Comparison of ENCODE assay signal across 2 cellular contexts in genomic region chr21:30354308-30355005, GRCh38.
A peak's percentile ranks its signal among the peaks of the same experiment; 100 is the strongest.
TF ChIP-seq lines count a peak whose summit lies in the region.

No MANE protein-coding gene starts in this region.

TF ChIP-seq in HEK293, 187 proteins besides CTCF, POLR2A, EP300 and RAD21:
- TF ChIP-seq ZNF366 (tag by site-specific recombination; conservative IDR thresholded peaks at IDR 0.05) (peak; percentile 65), PRDM1 (tag by site-specific recombination; IDR thresholded peaks at IDR 0.05) (peak; percentile 97), ZNF391 (tag by site-specific recombination; IDR thresholded peaks at IDR 0.05; ENCODE audit: borderline replicate concordance, low read depth) (no peak)
TF ChIP-seq in HEK293: peak in this region for 2.

TF ChIP-seq in K562, 482 proteins besides CTCF, POLR2A, EP300 and RAD21:
- TF ChIP-seq HNRNPK (IDR thresholded peaks at IDR 0.05; ENCODE audit: low read depth, low read length, poor library complexity, severe bottlenecking) = no peak
- TF ChIP-seq, protein P1, sequence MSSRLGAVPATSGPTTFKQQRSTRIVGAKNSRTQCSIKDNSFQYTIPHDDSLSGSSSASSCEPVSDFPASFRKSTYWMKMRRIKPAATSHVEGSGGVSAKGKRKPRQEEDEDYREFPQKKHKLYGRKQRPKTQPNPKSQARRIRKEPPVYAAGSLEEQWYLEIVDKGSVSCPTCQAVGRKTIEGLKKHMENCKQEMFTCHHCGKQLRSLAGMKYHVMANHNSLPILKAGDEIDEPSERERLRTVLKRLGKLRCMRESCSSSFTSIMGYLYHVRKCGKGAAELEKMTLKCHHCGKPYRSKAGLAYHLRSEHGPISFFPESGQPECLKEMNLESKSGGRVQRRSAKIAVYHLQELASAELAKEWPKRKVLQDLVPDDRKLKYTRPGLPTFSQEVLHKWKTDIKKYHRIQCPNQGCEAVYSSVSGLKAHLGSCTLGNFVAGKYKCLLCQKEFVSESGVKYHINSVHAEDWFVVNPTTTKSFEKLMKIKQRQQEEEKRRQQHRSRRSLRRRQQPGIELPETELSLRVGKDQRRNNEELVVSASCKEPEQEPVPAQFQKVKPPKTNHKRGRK (tag; IDR thresholded peaks at IDR 0.05) = peak; percentile 53; the same call in 1 of the 2 replicates
